Comparison of ENCODE assay signal across 13 cellular contexts in the genomic region with DNA sequence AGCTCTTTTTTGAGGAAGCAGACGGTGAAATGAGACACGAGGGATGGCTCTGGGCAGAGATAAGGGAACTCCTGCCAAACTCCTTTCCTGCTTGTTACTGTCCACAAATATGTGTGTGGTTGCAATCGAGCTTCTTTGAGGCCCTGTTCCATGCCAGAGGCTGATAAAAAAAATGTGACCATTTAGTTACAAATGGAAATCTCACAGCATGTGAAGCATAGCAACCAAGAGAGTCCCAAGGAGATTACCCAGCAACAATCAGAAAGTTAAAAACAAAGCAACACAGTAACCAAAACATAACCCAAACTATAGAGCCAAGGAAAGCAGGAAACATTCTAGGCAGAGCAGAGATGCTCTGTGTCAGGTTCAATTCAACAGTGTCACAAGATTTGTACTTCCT. TPM values are rescaled to one million over a fixed set of nuclear protein-coding genes. Genes with fewer than 3 reads are reported as not detected.
A peak's percentile ranks its signal among the peaks of the same experiment; 100 is the strongest.
DNase-seq lines count a peak whose midpoint lies in the region; ATAC-seq and TF ChIP-seq lines count a peak whose summit lies in the region.
"Had no signal": no experiment of that assay in that cellular context is flagged by ENCODE, and none has a peak within 500 bp of the region (broad histone marks: within the 10 kb centered on the region; RNA-seq: fewer than 3 reads in every experiment).

No MANE protein-coding gene starts in this region.

- no peak overlapping the region for H3K9ac ChIP-seq in stomach smooth muscle (ENCODE audit: low read length in 2 of 2)

- peaks cover 4 to 10% of the 10 kb centered on the region in 2 donors for H3K27me3 Mint-ChIP-seq in natural killer cell (ENCODE audit: low read depth in 2 of 2)
- H3K27me3 Mint-ChIP-seq: type B pancreatic cell had no signal

- TF ChIP-seq CTCF in left ventricle myocardium inferior (IDR thresholded peaks at IDR 0.05; ENCODE audit: borderline replicate concordance) = no peak
- TF ChIP-seq CTCF in natural killer cell (IDR thresholded peaks at IDR 0.05) = no peak

- no peak overlapping the region for H3K4me3 ChIP-seq in left ventricle myocardium inferior
- H3K4me3 ChIP-seq in stomach smooth muscle (ENCODE audit: low read length in 2 of 2) = no peak overlapping the region
- H3K4me3 ChIP-seq: colonic mucosa, GM12878 had no signal

- H3K4me1 Mint-ChIP-seq in natural killer cell = no peaks in the 10 kb centered on the region

- peaks cover 2 to 12% of the 10 kb centered on the region in 2 donors for H3K9me3 Mint-ChIP-seq in natural killer cell

- no peak overlapping the region for H3K27ac Mint-ChIP-seq in natural killer cell
- H3K27ac Mint-ChIP-seq: activated CD8-positive, alpha-beta T cell treated with anti-CD3 and anti-CD28 coated beads, Interleukin-2, amount 10 ng/mL, durations not matched to agents 7 days and 5 days; type B pancreatic cell had no signal

- H3K36me3 Mint-ChIP-seq in natural killer cell = no peaks in the 10 kb centered on the region
- H3K36me3 Mint-ChIP-seq: type B pancreatic cell had no signal

- peak overlapping the region; percentile 64 for H3K27ac ChIP-seq in left ventricle myocardium inferior (replicated peaks)
- peak overlapping the region; percentile 56 for H3K27ac ChIP-seq in stomach smooth muscle (ENCODE audit: low read length)
- H3K27ac ChIP-seq: colonic mucosa had no signal

- DNase-seq in HT-29 (ENCODE audit: low spot score) = peak; percentile 9
- DNase-seq in amniotic stem cell (lab: John Stamatoyannopoulos, UW) = peak; percentile 56
- no peak for DNase-seq in left ventricle myocardium inferior
- no peak for DNase-seq in HuH-7.5 (ENCODE audit: low spot score)
- no peak for DNase-seq in natural killer cell
- DNase-seq: activated CD8-positive, alpha-beta T cell treated with anti-CD3 and anti-CD28 coated beads, Interleukin-2, amount 10 ng/mL, durations not matched to agents 7 days and 5 days; colonic mucosa; NK-92 treated with Interleukin-12 subunit alpha and Interleukin-12 subunit beta, amount 100 ng/mL, for 24 hours; stimulated activated CD4-positive, alpha-beta T cell treated with anti-CD3 and anti-CD28 coated beads, Interleukin-1b, Interleukin-23, amount 100 ng/mL, for 48 hours had no signal

- H3K27me3 ChIP-seq in left ventricle myocardium inferior (ENCODE audit: low read depth) = no peaks in the 10 kb centered on the region
- no peaks in the 10 kb centered on the region for H3K27me3 ChIP-seq in stomach smooth muscle (ENCODE audit: control insufficient read depth in 1 of 2, insufficient read depth in 2 of 2, low read length in 2 of 2)
- H3K27me3 ChIP-seq: colonic mucosa had no signal

- H3K4me1 ChIP-seq in left ventricle myocardium inferior (peaks cover 14% of the 10 kb centered on the region), stomach smooth muscle (ENCODE audit: control insufficient read depth, insufficient read depth, low read length) (peaks cover 7% of the 10 kb centered on the region)
- H3K4me1 ChIP-seq: colonic mucosa had no signal

- intact Hi-C loops in left ventricle myocardium inferior (cut with micrococcal nuclease) = no loop called here
- intact Hi-C loops in natural killer cell (cut with micrococcal nuclease) = no loop called here

- H3K4me3 Mint-ChIP-seq in natural killer cell = no peak overlapping the region
- H3K4me3 Mint-ChIP-seq: activated CD8-positive, alpha-beta T cell treated with anti-CD3 and anti-CD28 coated beads, Interleukin-2, amount 10 ng/mL, durations not matched to agents 7 days and 5 days; type B pancreatic cell had no signal

- ATAC-seq in GM19023 (IDR thresholded peaks at IDR 0.05; ENCODE audit: unreplicated experiment) = no peak
- no peak for ATAC-seq in natural killer cell
- ATAC-seq: activated CD8-positive, alpha-beta T cell treated with anti-CD3 and anti-CD28 coated beads, Interleukin-2, amount 10 ng/mL, durations not matched to agents 7 days and 5 days; GM12878 had no signal

- H3K36me3 ChIP-seq in left ventricle myocardium inferior (no peaks in the 10 kb centered on the region), stomach smooth muscle (ENCODE audit: control insufficient read depth in 2 of 2, insufficient read depth in 2 of 2, low read length in 2 of 2) (no peaks in the 10 kb centered on the region)
- H3K36me3 ChIP-seq: colonic mucosa had no signal

- H3K9me3 ChIP-seq in left ventricle myocardium inferior (replicated peaks) (no peaks in the 10 kb centered on the region), stomach smooth muscle (ENCODE audit: control insufficient read depth in 2 of 2, low read length in 2 of 2) (no peaks in the 10 kb centered on the region)
- H3K9me3 ChIP-seq: colonic mucosa had no signal

RNA-seq across cellular contexts. Expression of a gene that starts 35.4 kb away (rescaled TPM):
- 36.0 and 48.8 TPM in 2 replicates for total RNA-seq in HT-29 (2014; rRNA removed; shearing (Covaris generic))
- 168 TPM for total RNA-seq in left ventricle myocardium inferior
- total RNA-seq in natural killer cell = 10 to 100 TPM; 57.3 to 65.1 (median 58.2) TPM

Comparison
In these comparisons a context has a peak if more than half of its experiments do, and no peak if none do; other contexts are left out.
1. DNase-seq: peak in HT-29 (single experiment) and amniotic stem cell (single experiment); none in left ventricle myocardium inferior (single experiment), HuH-7.5 (single experiment) and natural killer cell (single experiment).